Comparison of ENCODE assay signal across 22 cellular contexts in the genomic region with DNA sequence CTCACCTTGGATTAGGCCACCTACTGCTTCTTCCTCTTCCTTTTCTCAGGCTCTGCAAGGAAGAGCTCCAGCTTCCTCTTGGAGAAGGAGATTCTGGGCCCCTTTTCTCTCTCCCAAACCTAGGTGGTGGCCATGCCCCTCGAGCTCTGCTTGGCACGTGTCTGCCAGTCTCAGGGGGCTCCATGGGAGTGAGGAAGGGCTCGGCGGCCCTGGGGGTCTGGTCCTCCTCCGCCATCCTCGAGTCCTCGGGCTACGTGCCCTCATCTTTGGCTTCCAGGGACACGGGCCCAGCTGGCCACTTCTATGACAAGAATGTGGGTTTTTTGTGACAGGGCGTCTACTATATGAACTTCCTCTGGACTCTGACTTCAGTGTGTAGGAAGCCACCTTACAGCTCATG. TPM values are rescaled to one million over a fixed set of nuclear protein-coding genes. Genes with fewer than 3 reads are reported as not detected.
A peak's percentile ranks its signal among the peaks of the same experiment; 100 is the strongest.
DNase-seq lines count a peak whose midpoint lies in the region; ATAC-seq, FAIRE-seq and TF ChIP-seq lines count a peak whose summit lies in the region.
"Had no signal": no experiment of that assay in that cellular context is flagged by ENCODE, and none has a peak within 500 bp of the region (broad histone marks: within the 10 kb centered on the region; RNA-seq: fewer than 3 reads in every experiment).

No MANE protein-coding gene starts in this region.

- peaks cover 20 to 32% of the 10 kb centered on the region in 2 experiments for H3K36me3 ChIP-seq in HepG2 (replicated peaks in 1 of 2; ENCODE audit: control insufficient read depth in 1 of 2, insufficient read depth in 2 of 2, low read length in 2 of 2)
- peaks cover 4 to 46% (median 24%) of the 10 kb centered on the region in 4 donors for H3K36me3 ChIP-seq in right lobe of liver

- in situ Hi-C loops in HepG2 (cut with HindIII; ENCODE audit: extremely low pct_ligation_motif_present, low pct_unique_long_range_greater_than_20kb) = no loop called here

- DNase-seq in HepG2 (ENCODE audit: low spot score) (no peak), right lobe of liver (no peak), H9 (no peak), chondrocyte (ENCODE audit: low spot score) (no peak), NCI-H526 treated with DMSO at 0.1 percent for 48 hours (lab: John Stamatoyannopoulos, UW) (no peak)
- DNase-seq in stimulated activated naive CD8-positive, alpha-beta T cell treated with anti-CD3 and anti-CD28 coated beads, Interleukin-15, Interleukin-2, amounts not matched to agents 100 U/mL and 50 U/mL, for 24 hours = no peak
- DNase-seq: ACHN; BE2C; C1 segment of cervical spinal cord; CD4-positive, CD25-positive, alpha-beta regulatory T cell; DMS153; DMS79; GDM1; IMR-90; KBM-7 had no signal

- H3K9ac ChIP-seq in HepG2 (ENCODE audit: insufficient read depth, low read depth, low read length) (no peak overlapping the region), H9 (ENCODE audit: extremely low read depth, insufficient read length, low read length) (no peak overlapping the region)

- H3K27ac ChIP-seq in HepG2 (ENCODE audit: extremely low read length, insufficient read depth, low read length) (no peak overlapping the region), right lobe of liver (no peak overlapping the region), H9 (ENCODE audit: insufficient read length, low read depth, low read length) (no peak overlapping the region)

- POLR2A ChIA-PET in HepG2 (lab: Yijun Ruan, JAX) = interaction anchor here (0.8 kb wide), 1 partner anchor 34 kb away, joined by 3 read pairs; a partner anchor contains a TSS

- TF ChIP-seq POLR2A in HepG2 (IDR thresholded peaks at IDR 0.05; ENCODE audit: insufficient read depth in 1 of 2, low read depth in 2 of 2, low read length in 2 of 2) (no peak), right lobe of liver (IDR thresholded peaks at IDR 0.05) (no peak)

- H3K4me1 Mint-ChIP-seq in H9 (peaks cover 24 to 31% of the 10 kb centered on the region in 2 experiments), chondrocyte (ENCODE audit: low read depth) (peaks cover 4% of the 10 kb centered on the region)
- no peaks in the 10 kb centered on the region for H3K4me1 Mint-ChIP-seq in stimulated activated memory B cell treated with anti-CD40 and anti-IgM and Interleukin-4, amounts not matched to agents 10 μg/mL and 1 μg/mL and 100 μg/mL, for 72 hours
- H3K4me1 Mint-ChIP-seq: CD4-positive, CD25-positive, alpha-beta regulatory T cell had no signal

- H3K4me3 Mint-ChIP-seq in H9 (no peak overlapping the region), chondrocyte (ENCODE audit: unreplicated experiment) (no peak overlapping the region)
- H3K4me3 Mint-ChIP-seq in stimulated activated memory B cell treated with anti-CD40 and anti-IgM and Interleukin-4, amounts not matched to agents 10 μg/mL and 1 μg/mL and 100 μg/mL, for 72 hours = no peak overlapping the region
- H3K4me3 Mint-ChIP-seq: CD4-positive, CD25-positive, alpha-beta regulatory T cell; GM23338 had no signal

- no peak for FAIRE-seq in HepG2 (lab: Jason Lieb, UNC)
- FAIRE-seq: A204.1, GM12892, GM18507, H54 had no signal

- H3K4me2 ChIP-seq in HepG2 (ENCODE audit: low read depth, low read length) (no peak overlapping the region), H9 (ENCODE audit: insufficient read depth, insufficient read length, low read length) (no peak overlapping the region)
- H3K4me2 ChIP-seq: GM23338 had no signal

- H3K27ac Mint-ChIP-seq in H9 (peak overlapping the region in 2 of 3 experiments; percentile 32 to 53; a peak in 2 of 7 replicates), chondrocyte (ENCODE audit: unreplicated experiment) (peak overlapping the region; percentile 49)
- H3K27ac Mint-ChIP-seq in stimulated activated memory B cell treated with anti-CD40 and anti-IgM and Interleukin-4, amounts not matched to agents 10 μg/mL and 1 μg/mL and 100 μg/mL, for 72 hours = peak overlapping the region; percentile 12
- H3K27ac Mint-ChIP-seq: GM23338 had no signal

- H3K79me1 ChIP-seq in H9 (ENCODE audit: insufficient read depth, low read depth, low read length, poor library complexity, severe bottlenecking) = no peaks in the 10 kb centered on the region

- H3K9me3 Mint-ChIP-seq in H9 (no peaks in the 10 kb centered on the region; a peak in 1 of 5 replicates), chondrocyte (ENCODE audit: low read depth) (no peaks in the 10 kb centered on the region)
- H3K9me3 Mint-ChIP-seq in stimulated activated memory B cell treated with anti-CD40 and anti-IgM and Interleukin-4, amounts not matched to agents 10 μg/mL and 1 μg/mL and 100 μg/mL, for 72 hours = no peaks in the 10 kb centered on the region
- H3K9me3 Mint-ChIP-seq: CD4-positive, CD25-positive, alpha-beta regulatory T cell; GM23338 had no signal

- H2AFZ ChIP-seq in HepG2 (ENCODE audit: low read length) (no peak overlapping the region), H9 (ENCODE audit: low read length) (no peak overlapping the region)
- H2AFZ ChIP-seq: GM23338 had no signal

- no peaks in the 10 kb centered on the region for H3K23me2 ChIP-seq in H9 (ENCODE audit: insufficient read length, low read depth, low read length, poor library complexity, severe bottlenecking)

- WGBS in HepG2 (ENCODE audit: low lambda C conversion rate) = 100% methylated on average over 10 of the region's 10 CpGs
- no CpG with 5 or more reads among the region's 10 CpGs for WGBS in right lobe of liver (ENCODE audit: insufficient coverage, low coverage, low lambda C conversion rate, missing lambda C conversion rate)
- no CpG with 5 or more reads among the region's 10 CpGs for WGBS in H9 (ENCODE audit: extremely low coverage, insufficient read length, low lambda C conversion rate)

- no peak overlapping the region for H3T11ph ChIP-seq in H9 (ENCODE audit: low read length)

- H2AK5ac ChIP-seq in H9 (ENCODE audit: insufficient read length, low read length) = no peak overlapping the region

- H3K9me3 ChIP-seq in HepG2 (ENCODE audit: low read length) = no peaks in the 10 kb centered on the region
- no peaks in the 10 kb centered on the region for H3K9me3 ChIP-seq in right lobe of liver
- no peaks in the 10 kb centered on the region for H3K9me3 ChIP-seq in H9 (ENCODE audit: control insufficient read depth, low read depth, low read length)
- H3K9me3 ChIP-seq: BE2C had no signal

- H3K14ac ChIP-seq in H9 (ENCODE audit: insufficient read depth, low read length) = no peak overlapping the region

- no peak overlapping the region for H2BK5ac ChIP-seq in H9 (ENCODE audit: insufficient read length, low read length)

- TF ChIP-seq EP300 in HepG2 (IDR thresholded peaks at IDR 0.05; ENCODE audit: low read depth in 2 of 2, low read length in 2 of 2) = no peak
- no peak for TF ChIP-seq EP300 in HepG2 (CRISPR knock-in tag; IDR thresholded peaks at IDR 0.05; ENCODE audit: borderline replicate concordance)

- no TSS peak for BruUV-seq in HepG2 (replicated peaks; lab: Mats Ljungman, UMichigan)

- TF ChIP-seq CTCF in HepG2 (CRISPR knock-in tag; IDR thresholded peaks at IDR 0.05) (no peak), right lobe of liver (IDR thresholded peaks at IDR 0.05) (no peak), H9 (conservative IDR thresholded peaks at IDR 0.05) (no peak), chondrocyte (IDR thresholded peaks at IDR 0.05) (no peak)

- peaks cover 33 to 67% (median 52%) of the 10 kb centered on the region in 3 experiments for H3K36me3 Mint-ChIP-seq in H9 (ENCODE audit: insufficient read depth in 1 of 3, low read depth in 3 of 3)
- peaks cover 48% of the 10 kb centered on the region for H3K36me3 Mint-ChIP-seq in chondrocyte (ENCODE audit: low read depth)
- H3K36me3 Mint-ChIP-seq in stimulated activated memory B cell treated with anti-CD40 and anti-IgM and Interleukin-4, amounts not matched to agents 10 μg/mL and 1 μg/mL and 100 μg/mL, for 72 hours = peaks cover 73% of the 10 kb centered on the region

- H4K20me1 ChIP-seq in HepG2 (ENCODE audit: insufficient read depth, low read length) (no peaks in the 10 kb centered on the region), H9 (ENCODE audit: control insufficient read depth, insufficient read depth, insufficient read length) (peaks cover 4% of the 10 kb centered on the region)

- no peak overlapping the region for H2BK15ac ChIP-seq in H9 (ENCODE audit: low read depth, low read length)

- H2BK120ac ChIP-seq in H9 (ENCODE audit: low read depth, low read length, poor library complexity, severe bottlenecking) = no peak overlapping the region

- H4K5ac ChIP-seq in H9 (ENCODE audit: insufficient read length, low read depth, low read length) = no peak overlapping the region

- ATAC-seq in HepG2 = no peak
- ATAC-seq in right lobe of liver = no peak
- ATAC-seq in stimulated activated memory B cell treated with anti-CD40 and anti-IgM and Interleukin-4, amounts not matched to agents 10 μg/mL and 1 μg/mL and 100 μg/mL, for 72 hours = no peak
- ATAC-seq in HG02870 (IDR thresholded peaks at IDR 0.05; ENCODE audit: unreplicated experiment) = no peak
- no peak for ATAC-seq in stimulated activated naive CD8-positive, alpha-beta T cell treated with anti-CD3 and anti-CD28 coated beads, Interleukin-15, Interleukin-2, amounts not matched to agents 100 U/mL and 50 U/mL, for 24 hours
- ATAC-seq: GM23338 had no signal

- intact Hi-C loops in HepG2 (cut with micrococcal nuclease; ENCODE audit: unreplicated experiment) = no loop called here
- intact Hi-C loops in right lobe of liver (cut with DNase I) = no loop called here

- H3K4me3 ChIP-seq in HepG2 (replicated peaks in 1 of 3; ENCODE audit: insufficient read depth in 1 of 3, low read depth in 2 of 3, low read length in 3 of 3) (no peak overlapping the region), right lobe of liver (no peak overlapping the region)
- H3K4me3 ChIP-seq: GM23338 had no signal

- no peak overlapping the region for H2BK20ac ChIP-seq in H9 (ENCODE audit: low read depth, low read length, poor library complexity, severe bottlenecking)

- CTCF ChIA-PET in HepG2 (lab: Yijun Ruan, JAX; ENCODE audit: low intra/inter-chr PET ratio, low total read pairs) = no interaction called here

- no peak overlapping the region for H3K23ac ChIP-seq in H9 (ENCODE audit: insufficient read length, low read depth, low read length)

- H3K27me3 Mint-ChIP-seq in H9 (ENCODE audit: low read depth) (no peaks in the 10 kb centered on the region), chondrocyte (ENCODE audit: low read depth) (no peaks in the 10 kb centered on the region)
- no peaks in the 10 kb centered on the region for H3K27me3 Mint-ChIP-seq in stimulated activated memory B cell treated with anti-CD40 and anti-IgM and Interleukin-4, amounts not matched to agents 10 μg/mL and 1 μg/mL and 100 μg/mL, for 72 hours
- H3K27me3 Mint-ChIP-seq: CD4-positive, CD25-positive, alpha-beta regulatory T cell had no signal

- H2BK12ac ChIP-seq in H9 (ENCODE audit: insufficient read length, low read depth, low read length) = no peak overlapping the region

- TF ChIP-seq RAD21 in HepG2 (CRISPR knock-in tag; IDR thresholded peaks at IDR 0.05) = no peak

- H3K79me2 ChIP-seq in HepG2 (ENCODE audit: insufficient read depth, low read length) = no peaks in the 10 kb centered on the region
- no peaks in the 10 kb centered on the region for H3K79me2 ChIP-seq in H9 (ENCODE audit: insufficient read depth, low read length)

- no peak overlapping the region for H3K56ac ChIP-seq in H9 (ENCODE audit: insufficient read length, low read depth, low read length)

- H4K8ac ChIP-seq in H9 (replicated peaks; ENCODE audit: insufficient read length, low read depth, low read length) = no peak overlapping the region

- no peak overlapping the region for H3K4ac ChIP-seq in H9 (ENCODE audit: low read depth, low read length)

- peaks cover 22% of the 10 kb centered on the region for H3K4me1 ChIP-seq in HepG2 (ENCODE audit: insufficient read depth, low read length)
- H3K4me1 ChIP-seq in right lobe of liver = no peaks in the 10 kb centered on the region
- H3K4me1 ChIP-seq in H9 (ENCODE audit: insufficient read depth, low read length) = peaks cover 5% of the 10 kb centered on the region; the same call in 1 of the 2 replicates
- H3K4me1 ChIP-seq: BE2C had no signal

- no peak overlapping the region for H3K18ac ChIP-seq in H9 (ENCODE audit: insufficient read length, low read depth, low read length)

- H4K91ac ChIP-seq in H9 (ENCODE audit: insufficient read length, low read depth, low read length) = no peak overlapping the region

- H3K27me3 ChIP-seq in HepG2 (ENCODE audit: control insufficient read depth in 1 of 2, insufficient read depth in 2 of 2, low read length in 2 of 2) (no peaks in the 10 kb centered on the region), right lobe of liver (no peaks in the 10 kb centered on the region), H9 (ENCODE audit: insufficient read depth, low read length) (no peaks in the 10 kb centered on the region)
- H3K27me3 ChIP-seq: BE2C had no signal

RNA-seq across cellular contexts. Expression of a gene that starts 34.3 kb away (rescaled TPM):
- 636 and 1,509 TPM in 2 replicates for total RNA-seq in HepG2 (2016; rRNA removed; fragmentation: Illumina TruSeq; extraction: Trizol)
- 68.9 and 73.7 TPM in 2 replicates for total RNA-seq in HepG2 (2016; cell fraction: cytosol; rRNA removed; fragmentation: Illumina TruSeq; extraction: Trizol; ENCODE audit: low read depth)
- total RNA-seq in HepG2 (2016; cell fraction: insoluble cytoplasmic fraction; rRNA removed; fragmentation: Illumina TruSeq; extraction: Trizol) = 651 and 1,441 TPM in 2 replicates
- 133 and 157 TPM in 2 replicates for total RNA-seq in HepG2 (2016; cell fraction: membrane; rRNA removed; fragmentation: Illumina TruSeq; extraction: Trizol)
- 507 and 548 TPM in 2 replicates for total RNA-seq in HepG2 (2016; cell fraction: nucleus; rRNA removed; fragmentation: Illumina TruSeq; extraction: Trizol)
- polyA plus RNA-seq in HepG2 (2011; rRNA removed) = 205 and 262 TPM in 2 replicates
- polyA plus RNA-seq in HepG2 (2011; cell fraction: cytosol; rRNA removed) = 127 and 221 TPM in 2 replicates
- 46.7 and 79.9 TPM in 2 replicates for polyA plus RNA-seq in HepG2 (2011; cell fraction: nucleus; rRNA removed)
- 319 and 504 TPM in 2 replicates for polyA plus RNA-seq in HepG2 (2012)
- 49.1 and 55.8 TPM in 2 replicates for polyA plus RNA-seq in HepG2 (2016; cell fraction: cytosol; fragmentation: Illumina TruSeq; extraction: Trizol; ENCODE audit: low read depth)
- polyA plus RNA-seq in HepG2 (2016; cell fraction: insoluble cytoplasmic fraction; fragmentation: Illumina TruSeq; extraction: Trizol; ENCODE audit: low read depth) = 1,691 and 1,814 TPM in 2 replicates
- polyA plus RNA-seq in HepG2 (2016; cell fraction: membrane; fragmentation: Illumina TruSeq; extraction: Trizol; ENCODE audit: low read depth) = 108 and 125 TPM in 2 replicates
- polyA plus RNA-seq in HepG2 (2016; cell fraction: nucleus; fragmentation: Illumina TruSeq; extraction: Trizol; ENCODE audit: insufficient read depth, low read depth) = 669 and 675 TPM in 2 replicates
- 117 and 458 TPM in 2 replicates for polyA minus RNA-seq in HepG2 (2011; rRNA and poly(A)+ RNA removed; ENCODE audit: low replicate concordance)
- polyA minus RNA-seq in HepG2 (2011; cell fraction: cytosol; rRNA and poly(A)+ RNA removed) = 494 and 532 TPM in 2 replicates
- 134 and 221 TPM in 2 replicates for polyA minus RNA-seq in HepG2 (2011; cell fraction: nucleus; rRNA and poly(A)+ RNA removed)
- total RNA-seq in right lobe of liver = 100 to 1,000 TPM; 118 to 672 (median 325) TPM
- total RNA-seq in H9 (2021) = 953 and 955 TPM in 2 replicates
- total RNA-seq in chondrocyte = 239 to 400 TPM (median 242 TPM) in 3 replicates
